8 cellular contexts compared by ENCODE assay signal in the genomic region with DNA sequence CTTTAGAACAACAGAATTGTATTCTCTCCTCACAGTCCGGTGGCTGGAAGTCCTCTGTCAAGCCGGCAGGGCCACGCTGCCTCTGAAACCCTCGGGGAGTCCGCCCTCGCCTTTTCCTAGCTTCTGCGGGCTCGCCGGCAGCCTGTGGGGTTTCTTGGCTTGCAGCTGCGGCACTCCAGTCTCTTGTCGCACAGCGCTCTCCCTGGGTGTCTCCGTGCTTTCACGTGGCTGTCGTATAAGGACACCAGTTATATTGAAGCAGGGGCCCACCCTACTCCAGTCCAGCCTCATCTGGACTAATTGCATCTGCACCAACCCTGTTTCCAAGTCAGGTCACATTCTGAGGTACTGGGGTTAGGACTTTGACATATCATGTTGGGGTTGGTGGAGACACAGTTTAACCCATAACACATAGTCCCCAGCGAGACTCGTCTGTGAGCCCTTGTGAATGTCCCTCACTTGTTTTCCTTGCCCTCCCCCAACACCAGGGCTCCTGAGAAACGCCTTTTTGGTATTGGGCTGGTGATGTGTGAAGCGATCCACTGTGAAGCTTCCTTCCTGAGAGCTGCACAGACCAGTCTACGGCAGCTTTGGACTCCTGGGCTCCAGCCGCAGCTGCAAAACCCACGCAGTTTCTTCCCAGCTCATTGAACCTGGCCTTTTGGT. TPM values are rescaled to one million over a fixed set of nuclear protein-coding genes. Genes with fewer than 3 reads are reported as not detected.
DNase-seq lines count a peak whose midpoint lies in the region; ATAC-seq, FAIRE-seq and TF ChIP-seq lines count a peak whose summit lies in the region.

No MANE protein-coding gene starts in this region.

- H3K27me3 ChIP-seq in liver (ENCODE audit: control insufficient read depth in 4 of 4, insufficient read depth in 4 of 4, low read length in 3 of 4) (no peaks in the 10 kb centered on the region), HepG2 (ENCODE audit: control insufficient read depth in 1 of 2, insufficient read depth in 2 of 2, low read length in 2 of 2) (no peaks in the 10 kb centered on the region), heart left ventricle (no peaks in the 10 kb centered on the region), stomach (no peaks in the 10 kb centered on the region), pancreas (no peaks in the 10 kb centered on the region), ovary (no peaks in the 10 kb centered on the region)

- TF ChIP-seq RAD21 in liver (IDR thresholded peaks at IDR 0.05) (no peak), HepG2 (CRISPR knock-in tag; IDR thresholded peaks at IDR 0.05) (no peak)

- peak overlapping the region; percentile 96 for H3K27ac Mint-ChIP-seq in activated CD4-positive, alpha-beta T cell treated with anti-CD3 and anti-CD28 coated beads, Interleukin-2, amount 10 ng/mL, durations not matched to agents 24 days and 14 days

- peaks cover 17% of the 10 kb centered on the region for H3K36me3 Mint-ChIP-seq in activated CD4-positive, alpha-beta T cell treated with anti-CD3 and anti-CD28 coated beads, Interleukin-2, amount 10 ng/mL, durations not matched to agents 24 days and 14 days (ENCODE audit: low read depth)

- ATAC-seq in HepG2 (no peak), HG03103 (IDR thresholded peaks at IDR 0.05; ENCODE audit: low read depth, unreplicated experiment) (peak; percentile 32), heart left ventricle (peak; percentile 34 to 61 (median 58)), pancreas (no peak)

- POLR2A ChIA-PET in HepG2 (lab: Yijun Ruan, JAX), result no interaction called here

- FAIRE-seq in HepG2 (lab: Jason Lieb, UNC), result no peak
- FAIRE-seq in pancreas (lab: Jason Lieb, UNC), result no peak

- 68% methylated on average over 22 of the region's 22 CpGs for WGBS in liver
- 96% methylated on average over 20 of the region's 22 CpGs for WGBS in HepG2 (ENCODE audit: low lambda C conversion rate)
- 17 to 23% (median 20%) methylated on average over 13 to 22 of the region's 22 CpGs for WGBS in heart left ventricle, 4 donors
- 51 to 71% (median 66%) methylated on average over 22 of the region's 22 CpGs for WGBS in stomach, 5 donors
- WGBS in pancreas, 2 donors, result 79 to 82% methylated on average over 22 of the region's 22 CpGs
- WGBS in ovary, 3 donors, result 82 to 91% (median 86%) methylated on average over 22 of the region's 22 CpGs

- H3K9me3 Mint-ChIP-seq in activated CD4-positive, alpha-beta T cell treated with anti-CD3 and anti-CD28 coated beads, Interleukin-2, amount 10 ng/mL, durations not matched to agents 24 days and 14 days, result no peaks in the 10 kb centered on the region

- H3K4me3 ChIP-seq in liver (ENCODE audit: low read depth in 1 of 3, low read length in 3 of 3), result no peak overlapping the region
- H3K4me3 ChIP-seq in HepG2 (replicated peaks in 1 of 3; ENCODE audit: insufficient read depth in 1 of 3, low read depth in 2 of 3, low read length in 3 of 3), result no peak overlapping the region
- peak overlapping the region in 10 of 12 donors; percentile 1 to 46 (median 24) for H3K4me3 ChIP-seq in heart left ventricle
- H3K4me3 ChIP-seq in stomach, result peak overlapping the region; percentile 1 to 20 (median 14)
- peak overlapping the region in 1 of 4 donors; percentile 1 for H3K4me3 ChIP-seq in pancreas
- no peak overlapping the region for H3K4me3 ChIP-seq in ovary

- TF ChIP-seq CTCF in liver (IDR thresholded peaks at IDR 0.05; ENCODE audit: low read depth, low read length, missing input control), result no peak
- TF ChIP-seq CTCF in HepG2 (CRISPR knock-in tag; IDR thresholded peaks at IDR 0.05), result no peak
- TF ChIP-seq CTCF in heart left ventricle (IDR thresholded peaks at IDR 0.05), result peak in 1 of 12 donors; percentile 15
- no peak for TF ChIP-seq CTCF in stomach (IDR thresholded peaks at IDR 0.05)
- TF ChIP-seq CTCF in pancreas (IDR thresholded peaks at IDR 0.05), result no peak
- no peak for TF ChIP-seq CTCF in ovary (IDR thresholded peaks at IDR 0.05)

- peak overlapping the region; percentile 82 for H3K4me3 Mint-ChIP-seq in activated CD4-positive, alpha-beta T cell treated with anti-CD3 and anti-CD28 coated beads, Interleukin-2, amount 10 ng/mL, durations not matched to agents 24 days and 14 days

- H3K36me3 ChIP-seq in liver (ENCODE audit: control insufficient read depth in 4 of 4, insufficient read depth in 3 of 4, low read depth in 1 of 4, low read length in 3 of 4) (no peaks in the 10 kb centered on the region), HepG2 (replicated peaks in 1 of 2; ENCODE audit: control insufficient read depth in 1 of 2, insufficient read depth in 2 of 2, low read length in 2 of 2) (no peaks in the 10 kb centered on the region; a peak in 1 of 5 replicates), heart left ventricle (no peaks in the 10 kb centered on the region), stomach (no peaks in the 10 kb centered on the region), pancreas (no peaks in the 10 kb centered on the region), ovary (no peaks in the 10 kb centered on the region)

- no peaks in the 10 kb centered on the region for H3K27me3 Mint-ChIP-seq in activated CD4-positive, alpha-beta T cell treated with anti-CD3 and anti-CD28 coated beads, Interleukin-2, amount 10 ng/mL, durations not matched to agents 24 days and 14 days

- no peaks in the 10 kb centered on the region for H4K20me1 ChIP-seq in HepG2 (ENCODE audit: insufficient read depth, low read length)

- H3K9ac ChIP-seq in liver (ENCODE audit: low read depth in 1 of 2, low read length in 2 of 2) (no peak overlapping the region), HepG2 (ENCODE audit: insufficient read depth, low read depth, low read length) (no peak overlapping the region)

- peaks cover 0 to 7% (median 5%) of the 10 kb centered on the region in 4 donors for H3K4me1 ChIP-seq in liver (ENCODE audit: control insufficient read depth in 4 of 4, insufficient read depth in 4 of 4, low read length in 3 of 4)
- peaks cover 17% of the 10 kb centered on the region for H3K4me1 ChIP-seq in HepG2 (ENCODE audit: insufficient read depth, low read length)
- H3K4me1 ChIP-seq in heart left ventricle, result peaks cover 19 to 70% (median 57%) of the 10 kb centered on the region in 12 donors
- peaks cover 25 to 71% (median 52%) of the 10 kb centered on the region in 4 donors for H3K4me1 ChIP-seq in stomach
- peaks cover 18 to 50% (median 31%) of the 10 kb centered on the region in 3 donors for H3K4me1 ChIP-seq in pancreas
- H3K4me1 ChIP-seq in ovary (ENCODE audit: insufficient read depth), result peaks cover 12% of the 10 kb centered on the region

- no peak overlapping the region for H2AFZ ChIP-seq in HepG2 (ENCODE audit: low read length)

- H3K4me2 ChIP-seq in HepG2 (ENCODE audit: low read depth, low read length), result no peak overlapping the region

- no peak for DNase-seq in HepG2 (ENCODE audit: low spot score)
- peak; percentile 76 for DNase-seq in activated CD4-positive, alpha-beta T cell treated with anti-CD3 and anti-CD28 coated beads, Interleukin-2, amount 10 ng/mL, durations not matched to agents 24 days and 14 days
- peak; percentile 65 to 75 (median 67) for DNase-seq in heart left ventricle
- no peak for DNase-seq in stomach
- DNase-seq in pancreas, result no peak
- DNase-seq in ovary, result no peak

- TF ChIP-seq EP300 in HepG2 (IDR thresholded peaks at IDR 0.05; ENCODE audit: low read depth in 2 of 2, low read length in 2 of 2) (no peak), HepG2 (CRISPR knock-in tag; IDR thresholded peaks at IDR 0.05; ENCODE audit: borderline replicate concordance) (no peak), stomach (IDR thresholded peaks at IDR 0.05) (no peak), ovary (IDR thresholded peaks at IDR 0.05) (no peak)

- no TSS peak for BruUV-seq in HepG2 (replicated peaks; lab: Mats Ljungman, UMichigan)

- peaks cover 67% of the 10 kb centered on the region for H3K4me1 Mint-ChIP-seq in activated CD4-positive, alpha-beta T cell treated with anti-CD3 and anti-CD28 coated beads, Interleukin-2, amount 10 ng/mL, durations not matched to agents 24 days and 14 days

- in situ Hi-C loops in HepG2 (cut with HindIII; ENCODE audit: extremely low pct_ligation_motif_present, low pct_unique_long_range_greater_than_20kb), result no loop called here

- no peak for TF ChIP-seq POLR2A in HepG2 (IDR thresholded peaks at IDR 0.05; ENCODE audit: insufficient read depth in 1 of 2, low read depth in 2 of 2, low read length in 2 of 2)
- no peak for TF ChIP-seq POLR2A in heart left ventricle (IDR thresholded peaks at IDR 0.05)
- TF ChIP-seq POLR2A in stomach (IDR thresholded peaks at IDR 0.05), result no peak
- TF ChIP-seq POLR2A in ovary (IDR thresholded peaks at IDR 0.05), result no peak

- intact Hi-C loops in HepG2 (cut with micrococcal nuclease; ENCODE audit: unreplicated experiment), result no loop called here
- intact Hi-C loops in activated CD4-positive, alpha-beta T cell treated with anti-CD3 and anti-CD28 coated beads, Interleukin-2, amount 10 ng/mL, durations not matched to agents 24 days and 14 days (cut with micrococcal nuclease), result loop anchor here (1.0 to 10.0 kb wide), 9 partner anchors 8 to 334 kb away; no protein-coding TSS in a partner anchor
- intact Hi-C loops in heart left ventricle (cut with DNase I), result loop anchor here in 3 of 10 donors (5.0 to 10.0 kb wide), 3 partner anchors 33 to 76 kb away; no protein-coding TSS in a partner anchor
- intact Hi-C loops in stomach (cut with DNase I; ENCODE audit: low total_unique reads), result no loop called here
- intact Hi-C loops in pancreas (cut with DNase I), result no loop called here
- intact Hi-C loops in ovary (cut with DNase I), result no loop called here

- H3K79me2 ChIP-seq in HepG2 (ENCODE audit: insufficient read depth, low read length), result no peaks in the 10 kb centered on the region

- H3K27ac ChIP-seq in liver (ENCODE audit: low read depth in 1 of 2, low read length in 2 of 2) (peak overlapping the region; percentile 41 to 56), HepG2 (ENCODE audit: extremely low read length, insufficient read depth, low read length) (no peak overlapping the region), heart left ventricle (peak overlapping the region; percentile 33 to 87 (median 77)), stomach (peak overlapping the region; percentile 33 to 86 (median 75)), pancreas (peak overlapping the region in 2 of 4 donors; percentile 75 to 80), ovary (peak overlapping the region in 1 of 2 donors; percentile 5)

- no peaks in the 10 kb centered on the region for H3K9me3 ChIP-seq in liver (ENCODE audit: control insufficient read depth in 4 of 4, low read length in 3 of 4)
- H3K9me3 ChIP-seq in HepG2 (ENCODE audit: low read length), result no peaks in the 10 kb centered on the region
- H3K9me3 ChIP-seq in heart left ventricle, result no peaks in the 10 kb centered on the region
- H3K9me3 ChIP-seq in stomach, result no peaks in the 10 kb centered on the region
- H3K9me3 ChIP-seq in pancreas, result no peaks in the 10 kb centered on the region
- no peaks in the 10 kb centered on the region for H3K9me3 ChIP-seq in ovary

- CTCF ChIA-PET in HepG2 (lab: Yijun Ruan, JAX; ENCODE audit: low intra/inter-chr PET ratio, low total read pairs), result no interaction called here

RNA-seq across cellular contexts. Expression of a gene that starts 22.7 kb away (rescaled TPM):
- total RNA-seq in liver (10 to 100 TPM; 18.7 to 41.3 TPM), HepG2 (2016; rRNA removed; fragmentation: Illumina TruSeq; extraction: Trizol) (2.4 and 4.5 TPM in 2 replicates), heart left ventricle (10 to 100 TPM; 10.9 to 22.2 (median 19.9) TPM), stomach (10 to 100 TPM; 12.9 to 40.0 (median 19.1) TPM), pancreas (10 to 100 TPM; 17.0 to 29.5 (median 25.0) TPM), ovary (10 to 100 TPM in 5 of 7 donors, 1 to 10 TPM in 2; 7.7 to 13.1 (median 10.7) TPM)
- polyA plus RNA-seq in liver (1 to 10 TPM; 4.9 to 7.2 TPM), HepG2 (2011; rRNA removed) (2.2 and 2.8 TPM in 2 replicates), heart left ventricle (1 to 10 TPM; 3.8 TPM), stomach (1 to 10 TPM; 2.4 to 4.4 (median 2.7) TPM), pancreas (10 to 100 TPM in 1 of 2 donors, 1 to 10 TPM in 1; 9.4 to 11.2 TPM), ovary (10 to 100 TPM in 1 of 2 donors, 1 to 10 TPM in 1; 3.6 to 18.4 TPM)
- 1.2 and 1.4 TPM in 2 replicates for total RNA-seq in HepG2 (2016; cell fraction: cytosol; rRNA removed; fragmentation: Illumina TruSeq; extraction: Trizol; ENCODE audit: low read depth)
- 2.7 and 4.5 TPM in 2 replicates for total RNA-seq in HepG2 (2016; cell fraction: insoluble cytoplasmic fraction; rRNA removed; fragmentation: Illumina TruSeq; extraction: Trizol)
- 1.1 and 2.7 TPM in 2 replicates for total RNA-seq in HepG2 (2016; cell fraction: membrane; rRNA removed; fragmentation: Illumina TruSeq; extraction: Trizol)
- total RNA-seq in HepG2 (2016; cell fraction: nucleus; rRNA removed; fragmentation: Illumina TruSeq; extraction: Trizol), result 10.8 and 10.9 TPM in 2 replicates
- 1.3 and 2.2 TPM in 2 replicates for polyA plus RNA-seq in HepG2 (2011; cell fraction: cytosol; rRNA removed)
- polyA plus RNA-seq in HepG2 (2011; cell fraction: nucleus; rRNA removed), result 4.1 and 4.5 TPM in 2 replicates
- 2.3 and 5.2 TPM in 2 replicates for polyA plus RNA-seq in HepG2 (2012)
- 0.16 and 0.25 TPM in 2 replicates for polyA plus RNA-seq in HepG2 (2016; cell fraction: cytosol; fragmentation: Illumina TruSeq; extraction: Trizol; ENCODE audit: low read depth)
- 1.7 and 2.1 TPM in 2 replicates for polyA plus RNA-seq in HepG2 (2016; cell fraction: insoluble cytoplasmic fraction; fragmentation: Illumina TruSeq; extraction: Trizol; ENCODE audit: low read depth)
- polyA plus RNA-seq in HepG2 (2016; cell fraction: membrane; fragmentation: Illumina TruSeq; extraction: Trizol; ENCODE audit: low read depth), result 0.18 and 0.30 TPM in 2 replicates
- 6.6 and 8.4 TPM in 2 replicates for polyA plus RNA-seq in HepG2 (2016; cell fraction: nucleus; fragmentation: Illumina TruSeq; extraction: Trizol; ENCODE audit: insufficient read depth, low read depth)
- polyA minus RNA-seq in HepG2 (2011; rRNA and poly(A)+ RNA removed; ENCODE audit: low replicate concordance), result 5.2 and 8.7 TPM in 2 replicates
- polyA minus RNA-seq in HepG2 (2011; cell fraction: cytosol; rRNA and poly(A)+ RNA removed), result 3.6 and 7.2 TPM in 2 replicates
- polyA minus RNA-seq in HepG2 (2011; cell fraction: nucleus; rRNA and poly(A)+ RNA removed), result 10.8 and 14.8 TPM in 2 replicates
- total RNA-seq in activated CD4-positive, alpha-beta T cell treated with anti-CD3 and anti-CD28 coated beads, Interleukin-2, amount 10 ng/mL, durations not matched to agents 24 days and 14 days, result 40.3 and 40.6 TPM in 2 replicates

Comparison
In these comparisons a context has a peak if more than half of its experiments do, and no peak if none do; other contexts are left out.
1. H3K4me3 ChIP-seq: peak in heart left ventricle (10 of 12) and stomach (4 of 4); none in liver (0 of 3), HepG2 (0 of 3) and ovary (single experiment).
2. ATAC-seq: peak in HG03103 (single experiment) and heart left ventricle (4 of 4); none in HepG2 (single experiment) and pancreas (0 of 4).
3. DNase-seq: peak in activated CD4-positive, alpha-beta T cell treated with anti-CD3 and anti-CD28 coated beads, Interleukin-2, amount 10 ng/mL, durations not matched to agents 24 days and 14 days (single experiment) and heart left ventricle (5 of 5); none in HepG2 (single experiment), stomach (single experiment), pancreas (0 of 6) and ovary (0 of 5).